Comparison of ENCODE assay signal across 12 cellular contexts in genomic region chr2:36489296-36489695, GRCh38.
DNase-seq lines count a peak whose midpoint lies in the region; ATAC-seq, FAIRE-seq and TF ChIP-seq lines count a peak whose summit lies in the region.
"Had no signal": no experiment of that assay in that cellular context is flagged by ENCODE, and none has a peak within 500 bp of the region (broad histone marks: within the 10 kb centered on the region; RNA-seq: fewer than 3 reads in every experiment).

No MANE protein-coding gene starts in this region.

- H3K4me1 Mint-ChIP-seq in natural killer cell, result peaks cover 9 to 11% of the 10 kb centered on the region in 2 donors
- H3K4me1 Mint-ChIP-seq: activated B cell treated with CpG ODN at 0.5 μM for 24 hours had no signal

- intact Hi-C loops in gastrocnemius medialis (cut with DNase I; ENCODE audit: low total_unique reads), result no loop called here
- intact Hi-C loops in natural killer cell (cut with micrococcal nuclease), result no loop called here

- ATAC-seq in gastrocnemius medialis (no peak), natural killer cell (no peak), HG03135 (IDR thresholded peaks at IDR 0.05; ENCODE audit: unreplicated experiment) (no peak)
- ATAC-seq: CD8-positive, alpha-beta T cell had no signal

- no peaks in the 10 kb centered on the region for H3K9me3 Mint-ChIP-seq in natural killer cell
- H3K9me3 Mint-ChIP-seq: activated B cell treated with CpG ODN at 0.5 μM for 24 hours; CD8-positive, alpha-beta T cell had no signal

- H3K4me3 ChIP-seq in fibroblast of mammary gland (ENCODE audit: control insufficient read depth, low read depth, low read length) (no peak overlapping the region), gastrocnemius medialis (no peak overlapping the region), small intestine (ENCODE audit: low read depth in 1 of 2, low read length in 2 of 2) (no peak overlapping the region)

- DNase-seq in Caki2 (ENCODE audit: low read depth) (peak; percentile 66), RWPE1 (ENCODE audit: low spot score) (peak; percentile 27), fibroblast of mammary gland (ENCODE audit: low read depth) (peak; percentile 68), gastrocnemius medialis (no peak), GM19240 (ENCODE audit: insufficient read length, low spot score) (no peak), natural killer cell (no peak), small intestine (no peak)
- DNase-seq: activated B cell treated with CpG ODN at 0.5 μM for 24 hours; CD8-positive, alpha-beta T cell; KBM-7; NCI-H2171 treated with DMSO at 0.1 percent for 48 hours had no signal

- H3K36me3 ChIP-seq in gastrocnemius medialis (no peaks in the 10 kb centered on the region), small intestine (ENCODE audit: control insufficient read depth in 2 of 2, insufficient read depth in 2 of 2, low read length in 2 of 2) (no peaks in the 10 kb centered on the region)

- no peaks in the 10 kb centered on the region for H3K27me3 Mint-ChIP-seq in natural killer cell (ENCODE audit: low read depth in 2 of 2)
- H3K27me3 Mint-ChIP-seq: activated B cell treated with CpG ODN at 0.5 μM for 24 hours had no signal

- no peak overlapping the region for H3K27ac Mint-ChIP-seq in natural killer cell
- H3K27ac Mint-ChIP-seq: activated B cell treated with CpG ODN at 0.5 μM for 24 hours; CD8-positive, alpha-beta T cell had no signal

- no peak overlapping the region for H3K4me3 Mint-ChIP-seq in natural killer cell
- H3K4me3 Mint-ChIP-seq: activated B cell treated with CpG ODN at 0.5 μM for 24 hours; CD8-positive, alpha-beta T cell had no signal

- H3K27ac ChIP-seq in RWPE1 (no peak overlapping the region), gastrocnemius medialis (peak overlapping the region in 3 of 4 donors; percentile 11 to 36 (median 15)), small intestine (ENCODE audit: low read depth in 1 of 2, low read length in 1 of 2) (no peak overlapping the region)

- no peak for TF ChIP-seq CTCF in RWPE1 (conservative IDR thresholded peaks at IDR 0.05; ENCODE audit: low read depth)
- TF ChIP-seq CTCF in fibroblast of mammary gland (conservative IDR thresholded peaks at IDR 0.05; ENCODE audit: control insufficient read depth, insufficient read depth, low read depth, low read length), result no peak
- no peak for TF ChIP-seq CTCF in gastrocnemius medialis (IDR thresholded peaks at IDR 0.05 in 4 of 5, conservative IDR thresholded peaks at IDR 0.05 in 1 of 5)
- no peak for TF ChIP-seq CTCF in natural killer cell (IDR thresholded peaks at IDR 0.05)

- in situ Hi-C loops in Caki2 (cut with HindIII; ENCODE audit: low pct_unique_long_range_greater_than_20kb, low sequenced_read_pairs) (no loop called here), gastrocnemius medialis (cut with MboI; ENCODE audit: low sequenced_read_pairs in 4 of 4) (no loop called here)

- H3K9me3 ChIP-seq in gastrocnemius medialis (no peaks in the 10 kb centered on the region), small intestine (ENCODE audit: control insufficient read depth, low read depth) (no peaks in the 10 kb centered on the region)

- no peak for FAIRE-seq in small intestine (lab: Jason Lieb, UNC)

- no peaks in the 10 kb centered on the region for H3K27me3 ChIP-seq in gastrocnemius medialis
- H3K27me3 ChIP-seq in small intestine (ENCODE audit: control insufficient read depth in 2 of 2, insufficient read depth in 2 of 2, low read length in 2 of 2), result no peaks in the 10 kb centered on the region

- H3K4me1 ChIP-seq in gastrocnemius medialis (peaks cover 60 to 78% of the 10 kb centered on the region in 2 donors), small intestine (ENCODE audit: control insufficient read depth in 2 of 2, insufficient read depth in 1 of 2, low read depth in 1 of 2, low read length in 1 of 2) (no peaks in the 10 kb centered on the region)

- CTCF ChIA-PET in RWPE1 (lab: Yijun Ruan, JAX), result interaction anchor here (1.2 to 1.3 kb wide), 2 partner anchors 10 to 29 kb away, joined by 3 to 4 read pairs; no protein-coding TSS in a partner anchor

- no peaks in the 10 kb centered on the region for H3K36me3 Mint-ChIP-seq in natural killer cell
- H3K36me3 Mint-ChIP-seq: CD8-positive, alpha-beta T cell had no signal

- TF ChIP-seq POLR2A in gastrocnemius medialis (IDR thresholded peaks at IDR 0.05), result no peak

- POLR2A ChIA-PET in RWPE1 (lab: Yijun Ruan, JAX; ENCODE audit: low non-redundant PET), result no interaction called here

- 73 to 87% (median 80%) methylated on average over 5 of the region's 5 CpGs for WGBS in small intestine, 3 donors

Comparison
In these comparisons a context has a peak if more than half of its experiments do, and no peak if none do; other contexts are left out.
1. DNase-seq: peak in Caki2 (single experiment), RWPE1 (single experiment) and fibroblast of mammary gland (single experiment); none in gastrocnemius medialis (0 of 2), GM19240 (single experiment), natural killer cell (single experiment) and small intestine (single experiment).
2. H3K27ac ChIP-seq: peak in gastrocnemius medialis (3 of 4); none in RWPE1 (single experiment) and small intestine (0 of 2).